15 cellular contexts compared by ENCODE assay signal in genomic region chr14:104659764-104660523, GRCh38. TPM values are rescaled to one million over a fixed set of nuclear protein-coding genes. Genes with fewer than 3 reads are reported as not detected.
DNase-seq lines count a peak whose midpoint lies in the region; ATAC-seq and TF ChIP-seq lines count a peak whose summit lies in the region.
"Had no signal": no experiment of that assay in that cellular context is flagged by ENCODE, and none has a peak within 500 bp of the region (broad histone marks: within the 10 kb centered on the region; RNA-seq: fewer than 3 reads in every experiment).

No MANE protein-coding gene starts in this region.

- DNase-seq in GM12865 (ENCODE audit: low read depth) = peak; percentile 74
- no peak for DNase-seq in GM23338 (ENCODE audit: low spot score)
- DNase-seq in SJCRH30 = peak; percentile 71 to 73
- DNase-seq in naive thymus-derived CD8-positive, alpha-beta T cell = no peak
- no peak for DNase-seq in AG08396 (ENCODE audit: low spot score)
- DNase-seq in cortex of kidney (lab: John Stamatoyannopoulos, UW) = no peak
- DNase-seq in body of pancreas = no peak
- DNase-seq: CD4-positive, alpha-beta memory T cell; kidney glomerular epithelial cell; NCI-H1930; stimulated activated CD4-positive, alpha-beta T cell treated with anti-CD3 and anti-CD28 coated beads, Interleukin-12 subunit alpha, Interleukin-12 subunit beta, amount 100 ng/mL, for 4 hours had no signal

- no peaks in the 10 kb centered on the region for H3K79me2 ChIP-seq in GM23338 (replicated peaks; ENCODE audit: insufficient read depth)

- H3K9me3 Mint-ChIP-seq in GM23338 = peaks cover 9% of the 10 kb centered on the region; the same call in 2 of the 3 replicates
- no peaks in the 10 kb centered on the region for H3K9me3 Mint-ChIP-seq in naive thymus-derived CD8-positive, alpha-beta T cell

- H3K27ac Mint-ChIP-seq in GM23338 = no peak overlapping the region
- H3K27ac Mint-ChIP-seq in naive thymus-derived CD8-positive, alpha-beta T cell = peak overlapping the region in 2 of 10 donors; percentile 20 to 59
- H3K27ac Mint-ChIP-seq: CD4-positive, alpha-beta memory T cell; neural progenitor cell; T-helper 1 cell treated with Interleukin-12 subunit alpha and Interleukin-12 subunit beta and Interleukin-4 antibody, amounts not matched to agents 30 μg/mL and 1 μg/mL, for 36 hours had no signal

- H3K4me2 ChIP-seq in GM23338 = no peak overlapping the region
- H3K4me2 ChIP-seq: neural progenitor cell had no signal

- H3K4me1 Mint-ChIP-seq in GM23338 = peaks cover 2% of the 10 kb centered on the region; the same call in 2 of the 3 replicates
- H3K4me1 Mint-ChIP-seq in naive thymus-derived CD8-positive, alpha-beta T cell = peaks cover 19 to 75% (median 48%) of the 10 kb centered on the region in 4 donors

- H3K4me3 ChIP-seq in GM12865 (ENCODE audit: low read depth, low read length) (peak overlapping the region; percentile 22), GM23338 (no peak overlapping the region), SJCRH30 (no peak overlapping the region), body of pancreas (no peak overlapping the region)
- H3K4me3 ChIP-seq: coronary artery, neural progenitor cell had no signal

- POLR2A ChIA-PET in naive thymus-derived CD8-positive, alpha-beta T cell (lab: Charles Lee) = interaction anchor here (2.1 kb wide), 1 partner anchor 19 kb away, joined by 7 read pairs; no protein-coding TSS in a partner anchor

- H3F3A ChIP-seq in GM23338 (replicated peaks; ENCODE audit: low read depth) = no peaks in the 10 kb centered on the region

- H3K27me3 Mint-ChIP-seq in GM23338 (ENCODE audit: insufficient read depth, low read depth, poor library complexity) = peaks cover 20% of the 10 kb centered on the region
- peaks cover 0 to 10% (median 0%) of the 10 kb centered on the region in 5 donors for H3K27me3 Mint-ChIP-seq in naive thymus-derived CD8-positive, alpha-beta T cell

- H3K4me1 ChIP-seq in GM23338 (ENCODE audit: insufficient read depth) (no peaks in the 10 kb centered on the region; the same call in 1 of the 2 replicates), SJCRH30 (peaks cover 19% of the 10 kb centered on the region; the same call in 1 of the 2 replicates), body of pancreas (peaks cover 13% of the 10 kb centered on the region)
- H3K4me1 ChIP-seq: neural progenitor cell had no signal

- H3K9me3 ChIP-seq in SJCRH30 (replicated peaks) = peaks cover 8% of the 10 kb centered on the region; the same call in 1 of the 2 replicates
- no peaks in the 10 kb centered on the region for H3K9me3 ChIP-seq in body of pancreas

- H3K36me3 Mint-ChIP-seq in GM23338 (ENCODE audit: low read depth) = peaks cover 4% of the 10 kb centered on the region; the same call in 1 of the 3 replicates
- H3K36me3 Mint-ChIP-seq in naive thymus-derived CD8-positive, alpha-beta T cell = no peaks in the 10 kb centered on the region
- H3K36me3 Mint-ChIP-seq: CD4-positive, alpha-beta memory T cell had no signal

- no peak overlapping the region for H3K4me3 Mint-ChIP-seq in GM23338
- peak overlapping the region in 7 of 10 donors; percentile 19 to 78 (median 48) for H3K4me3 Mint-ChIP-seq in naive thymus-derived CD8-positive, alpha-beta T cell
- H3K4me3 Mint-ChIP-seq: neural progenitor cell; T-helper 1 cell treated with Interleukin-12 subunit alpha and Interleukin-12 subunit beta and Interleukin-4 antibody, amounts not matched to agents 30 μg/mL and 1 μg/mL, for 36 hours had no signal

- H2AFZ ChIP-seq in GM23338 = no peak overlapping the region
- H2AFZ ChIP-seq: neural progenitor cell had no signal

- H4K20me1 ChIP-seq in GM23338 (replicated peaks; ENCODE audit: insufficient read depth) = no peaks in the 10 kb centered on the region

- H3K27me3 ChIP-seq in GM23338 (ENCODE audit: insufficient read depth) (no peaks in the 10 kb centered on the region), SJCRH30 (0 out of 2 replicates have a peak, but pooled peaks cover 5% of the 10 kb centered on the region), body of pancreas (no peaks in the 10 kb centered on the region)
- H3K27me3 ChIP-seq: neural progenitor cell had no signal

- no peak for TF ChIP-seq POLR2A in body of pancreas (IDR thresholded peaks at IDR 0.05)

- intact Hi-C loops in body of pancreas (cut with DNase I) = no loop called here

- no peaks in the 10 kb centered on the region for H3K9me2 ChIP-seq in GM23338 (ENCODE audit: insufficient read depth)

- 72 to 89% methylated on average over 30 to 43 of the region's 43 CpGs for WGBS in body of pancreas, 2 donors

- no peak overlapping the region for H3K27ac ChIP-seq in GM23338 (ENCODE audit: low read depth)
- no peak overlapping the region for H3K27ac ChIP-seq in SJCRH30
- no peak overlapping the region for H3K27ac ChIP-seq in body of pancreas
- H3K27ac ChIP-seq: coronary artery, neural progenitor cell had no signal

- TF ChIP-seq CTCF in GM12865 (IDR thresholded peaks at IDR 0.05; ENCODE audit: insufficient read depth, low read depth, low read length, missing control alignments) = no peak
- no peak for TF ChIP-seq CTCF in GM23338 (conservative IDR thresholded peaks at IDR 0.05; ENCODE audit: low read depth in 2 of 2)
- no peak for TF ChIP-seq CTCF in body of pancreas (IDR thresholded peaks at IDR 0.05)

- H3K36me3 ChIP-seq in GM23338 (ENCODE audit: insufficient read depth) (no peaks in the 10 kb centered on the region), SJCRH30 (no peaks in the 10 kb centered on the region), body of pancreas (replicated peaks in 1 of 2; ENCODE audit: insufficient read depth in 1 of 2, low read depth in 2 of 2) (no peaks in the 10 kb centered on the region)
- H3K36me3 ChIP-seq: neural progenitor cell had no signal

- peak; percentile 11; the same call in 1 of the 3 replicates for ATAC-seq in GM23338
- no peak for ATAC-seq in naive thymus-derived CD8-positive, alpha-beta T cell
- ATAC-seq in GM18502 (IDR thresholded peaks at IDR 0.05; ENCODE audit: poor library complexity, unreplicated experiment) = no peak
- no peak for ATAC-seq in body of pancreas

TF ChIP-seq in GM23338, 12 proteins besides CTCF, POLR2A, EP300 and RAD21:
- TF ChIP-seq JUNB (IDR thresholded peaks at IDR 0.05; ENCODE audit: unreplicated experiment) = no peak
- no peak for TF ChIP-seq STAT1 (IDR thresholded peaks at IDR 0.05; ENCODE audit: unreplicated experiment)
- no peak for TF ChIP-seq CREB1 (CRISPR knock-in tag; IDR thresholded peaks at IDR 0.05; ENCODE audit: low read depth)
- no peak for TF ChIP-seq ETS1 (IDR thresholded peaks at IDR 0.05)
- no peak for TF ChIP-seq EZH2phosphoT487 (IDR thresholded peaks at IDR 0.05; ENCODE audit: unreplicated experiment)
- no peak for TF ChIP-seq ZNF331 (CRISPR knock-in tag; IDR thresholded peaks at IDR 0.05; ENCODE audit: low read depth)
- no peak for TF ChIP-seq EZH2 (IDR thresholded peaks at IDR 0.05; ENCODE audit: low read depth, unreplicated experiment)
- TF ChIP-seq REST (IDR thresholded peaks at IDR 0.05; ENCODE audit: unreplicated experiment) = no peak
- TF ChIP-seq POLR2AphosphoS5 (IDR thresholded peaks at IDR 0.05; ENCODE audit: low read depth) = no peak
- TF ChIP-seq ZNF114 (CRISPR knock-in tag; IDR thresholded peaks at IDR 0.05) = no peak

RNA-seq across cellular contexts. Expression of gene INF2, which starts 29.5 kb away (rescaled TPM):
- 52.4 and 75.5 TPM in 2 replicates for total RNA-seq in GM23338 (2014; rRNA removed; shearing (Covaris generic))
- polyA plus RNA-seq in GM23338 (2016; fragmentation: Nextera tagmentation; extraction: Ambion mirVana) = 36.7 and 37.2 TPM in 2 replicates
- 36.9 and 38.3 TPM in 2 replicates for total RNA-seq in SJCRH30 (2014; rRNA removed; shearing (Covaris generic))
- total RNA-seq in naive thymus-derived CD8-positive, alpha-beta T cell = 100 to 1,000 TPM; 114 to 121 TPM
- 1 to 10 TPM; 1.8 to 7.6 (median 5.1) TPM for polyA plus RNA-seq in naive thymus-derived CD8-positive, alpha-beta T cell
- total RNA-seq in body of pancreas = 10 to 100 TPM; 46.2 to 90.3 TPM

RNA-seq across cellular contexts. Expression of gene TMEM179, which starts 55.4 kb away (rescaled TPM):
- 4.8 and 5.0 TPM in 2 replicates for total RNA-seq in GM23338 (2014; rRNA removed; shearing (Covaris generic))
- polyA plus RNA-seq in GM23338 (2016; fragmentation: Nextera tagmentation; extraction: Ambion mirVana) = 1.0 and 2.2 TPM in 2 replicates
- total RNA-seq in SJCRH30 (2014; rRNA removed; shearing (Covaris generic)) = not detected in 2 replicates
- not detected for total RNA-seq in naive thymus-derived CD8-positive, alpha-beta T cell
- polyA plus RNA-seq in naive thymus-derived CD8-positive, alpha-beta T cell = not detected
- 1 to 10 TPM; 2.6 to 9.6 TPM for total RNA-seq in body of pancreas
- total RNA-seq: CD4-positive, alpha-beta memory T cell had no signal
- polyA plus RNA-seq: CD4-positive, alpha-beta memory T cell had no signal

Comparison
In these comparisons a context has a peak if more than half of its experiments do, and no peak if none do; other contexts are left out.
1. DNase-seq: peak in GM12865 (single experiment) and SJCRH30 (2 of 2); none in GM23338 (single experiment), naive thymus-derived CD8-positive, alpha-beta T cell (0 of 10), AG08396 (single experiment), cortex of kidney (single experiment) and body of pancreas (0 of 4).